ENCODE assay signal across 10 cellular contexts in the genomic region with DNA sequence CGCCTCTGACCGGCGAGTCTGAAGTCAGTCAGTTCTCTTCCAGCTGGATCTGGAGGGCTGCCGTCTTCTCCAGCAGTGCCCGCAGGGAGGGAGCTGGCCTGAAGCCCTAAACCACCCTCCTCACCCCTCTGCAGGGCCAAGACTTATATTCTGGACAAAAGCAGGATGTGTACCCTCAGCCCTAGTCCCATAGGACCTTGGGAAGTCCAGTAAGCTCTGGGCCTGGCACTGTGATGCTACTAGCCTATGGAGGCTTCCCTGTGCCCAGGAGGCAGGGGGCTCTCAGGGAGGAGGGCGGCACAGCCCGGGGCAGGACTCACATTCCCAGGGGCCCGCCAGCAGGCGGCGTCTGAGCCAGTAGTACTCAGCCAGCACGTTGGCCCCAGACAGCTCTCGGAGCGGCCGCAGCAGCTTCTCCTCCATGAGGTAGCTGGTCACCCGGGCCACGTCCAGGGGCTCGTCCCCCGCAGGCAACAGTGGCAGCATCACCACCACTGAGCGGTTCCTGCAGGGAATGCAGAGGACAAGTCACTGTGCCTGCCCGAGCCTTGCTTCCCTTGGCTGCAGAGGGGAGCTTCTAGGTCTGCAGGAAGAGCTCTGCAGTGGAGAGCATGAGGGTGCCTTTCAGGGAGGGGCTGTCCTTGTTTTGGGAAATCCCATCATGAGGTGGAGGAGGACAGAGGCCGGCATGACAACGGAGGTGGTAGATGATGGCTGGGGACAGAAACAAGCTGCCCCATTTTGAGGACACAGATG. TPM values are rescaled to one million over a fixed set of nuclear protein-coding genes. Genes with fewer than 3 reads are reported as not detected.
DNase-seq lines count a peak whose midpoint lies in the region; ATAC-seq and TF ChIP-seq lines count a peak whose summit lies in the region.
"Had no signal": no experiment of that assay in that cellular context is flagged by ENCODE, and none has a peak within 500 bp of the region (broad histone marks: within the 10 kb centered on the region; RNA-seq: fewer than 3 reads in every experiment).

No MANE protein-coding gene starts in this region.

- TF ChIP-seq CTCF in HFF-Myc (IDR thresholded peaks at IDR 0.05; ENCODE audit: low read depth, low read length, missing control alignments) (peak; percentile 59), chondrocyte (IDR thresholded peaks at IDR 0.05) (peak; percentile 79)

- H3K9me3 Mint-ChIP-seq in chondrocyte (ENCODE audit: low read depth) (no peaks in the 10 kb centered on the region), memory B cell (no peaks in the 10 kb centered on the region)
- H3K9me3 Mint-ChIP-seq in effector memory CD8-positive, alpha-beta T cell, result no peaks in the 10 kb centered on the region

- DNase-seq in AG20443 (ENCODE audit: low spot score), result peak; percentile 84
- no peak for DNase-seq in HFF-Myc (ENCODE audit: extremely low read depth, low read depth)
- no peak for DNase-seq in chondrocyte (ENCODE audit: low spot score)
- no peak for DNase-seq in memory B cell (ENCODE audit: low spot score in 2 of 2)
- DNase-seq in NCI-H446 treated with DMSO at 0.1 percent for 48 hours (lab: John Stamatoyannopoulos, UW), result no peak
- DNase-seq in effector memory CD8-positive, alpha-beta T cell, result no peak
- DNase-seq in DMS79 treated with DMSO at 0.1 percent for 48 hours (lab: John Stamatoyannopoulos, UW), result no peak
- no peak for DNase-seq in mesenteric fat pad (ENCODE audit: low spot score)

- H3K27me3 Mint-ChIP-seq in chondrocyte (ENCODE audit: low read depth), result peaks cover 7% of the 10 kb centered on the region
- peaks cover 6% of the 10 kb centered on the region for H3K27me3 Mint-ChIP-seq in memory B cell
- peaks cover 0 to 22% of the 10 kb centered on the region in 2 donors for H3K27me3 Mint-ChIP-seq in effector memory CD8-positive, alpha-beta T cell

- H3K27ac Mint-ChIP-seq in chondrocyte (ENCODE audit: unreplicated experiment) (no peak overlapping the region), memory B cell (no peak overlapping the region)
- no peak overlapping the region for H3K27ac Mint-ChIP-seq in effector memory CD8-positive, alpha-beta T cell

- H3K4me3 ChIP-seq in HFF-Myc (replicated peaks; ENCODE audit: low read depth, low read length), result no peak overlapping the region
- H3K4me3 ChIP-seq: lung, Peyer's patch had no signal

- H3K4me1 Mint-ChIP-seq in chondrocyte (ENCODE audit: low read depth), result no peaks in the 10 kb centered on the region
- peaks cover 2% of the 10 kb centered on the region for H3K4me1 Mint-ChIP-seq in memory B cell
- peaks cover 0 to 2% of the 10 kb centered on the region in 2 donors for H3K4me1 Mint-ChIP-seq in effector memory CD8-positive, alpha-beta T cell (ENCODE audit: low read depth in 2 of 2)

- H3K36me3 Mint-ChIP-seq in chondrocyte (ENCODE audit: low read depth) (no peaks in the 10 kb centered on the region), memory B cell (peaks cover 2% of the 10 kb centered on the region)
- no peaks in the 10 kb centered on the region for H3K36me3 Mint-ChIP-seq in effector memory CD8-positive, alpha-beta T cell (ENCODE audit: insufficient read depth)

- ATAC-seq in memory B cell (ENCODE audit: low read depth), result peak; percentile 42
- no peak for ATAC-seq in effector memory CD8-positive, alpha-beta T cell (replicated peaks)

- peak overlapping the region; percentile 9 for H3K4me3 Mint-ChIP-seq in chondrocyte (ENCODE audit: unreplicated experiment)
- H3K4me3 Mint-ChIP-seq in memory B cell, result no peak overlapping the region
- no peak overlapping the region for H3K4me3 Mint-ChIP-seq in effector memory CD8-positive, alpha-beta T cell

RNA-seq across cellular contexts. Expression of a gene that starts 41.7 kb away (rescaled TPM):
- total RNA-seq in chondrocyte (1.6 to 6.5 TPM (median 1.7 TPM) in 3 replicates), mesenteric fat pad (0.45 TPM)
